In the genomic region with DNA sequence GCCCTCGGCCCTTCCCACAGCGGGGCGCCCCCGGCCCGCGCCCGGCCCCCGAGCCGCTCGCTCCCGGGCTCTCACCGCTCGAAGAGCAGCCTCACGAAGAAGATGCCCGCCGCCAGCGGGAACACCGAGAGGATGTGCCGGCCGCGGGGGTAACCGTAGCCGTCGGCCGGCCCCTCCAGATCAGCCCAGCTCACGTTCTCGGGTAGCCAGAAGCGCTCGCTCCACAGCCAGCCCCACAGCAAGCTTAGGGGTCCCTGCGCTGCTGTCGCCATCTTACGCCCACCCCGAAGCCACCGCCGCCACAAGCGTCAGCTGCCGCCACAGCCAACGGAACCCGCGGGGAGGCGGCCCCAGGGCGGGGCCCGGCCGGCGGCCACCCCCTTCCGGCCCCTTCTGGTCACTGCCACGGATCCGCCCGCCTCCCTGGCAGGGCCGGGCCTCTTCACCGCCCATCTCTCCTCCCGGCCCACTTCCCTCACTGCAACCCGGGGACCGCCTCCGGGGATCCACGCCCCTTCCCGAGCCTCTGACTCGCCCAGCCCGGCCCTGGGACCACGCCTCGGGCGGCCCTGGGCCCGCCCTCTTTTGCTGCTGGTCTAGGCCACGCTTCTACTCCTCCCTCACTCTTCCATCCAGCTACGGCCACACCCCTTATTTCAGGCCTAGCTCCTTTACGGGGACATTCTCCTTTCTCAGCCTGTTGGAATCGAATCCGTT, we compare ENCODE assay signal across 1 cellular context.
TF ChIP-seq lines count a peak whose summit lies in the region.

A gene with protein sequence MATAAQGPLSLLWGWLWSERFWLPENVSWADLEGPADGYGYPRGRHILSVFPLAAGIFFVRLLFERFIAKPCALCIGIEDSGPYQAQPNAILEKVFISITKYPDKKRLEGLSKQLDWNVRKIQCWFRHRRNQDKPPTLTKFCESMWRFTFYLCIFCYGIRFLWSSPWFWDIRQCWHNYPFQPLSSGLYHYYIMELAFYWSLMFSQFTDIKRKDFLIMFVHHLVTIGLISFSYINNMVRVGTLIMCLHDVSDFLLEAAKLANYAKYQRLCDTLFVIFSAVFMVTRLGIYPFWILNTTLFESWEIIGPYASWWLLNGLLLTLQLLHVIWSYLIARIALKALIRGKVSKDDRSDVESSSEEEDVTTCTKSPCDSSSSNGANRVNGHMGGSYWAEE (minus strand): TSS at position 344 of the 717 bp plus-strand sequence. CDS start 72 bp downstream, at position 272.

TF ChIP-seq in H1, 55 proteins besides CTCF, POLR2A, EP300 and RAD21:
- no peak for TF ChIP-seq SP4 (IDR thresholded peaks at IDR 0.05; ENCODE audit: low read length)
- no peak for TF ChIP-seq KDM5A (IDR thresholded peaks at IDR 0.05; ENCODE audit: low read length)
- no peak for TF ChIP-seq MAFK (IDR thresholded peaks at IDR 0.05; ENCODE audit: low read depth, low read length)
- TF ChIP-seq TCF12 (IDR thresholded peaks at IDR 0.05; ENCODE audit: low read depth, low read length): no peak
- no peak for TF ChIP-seq TEAD4 (IDR thresholded peaks at IDR 0.05; ENCODE audit: low read depth, low read length)
- no peak for TF ChIP-seq CHD7 (IDR thresholded peaks at IDR 0.05; ENCODE audit: insufficient replicate concordance, low read length)
- peak; percentile 79 for TF ChIP-seq YY1 (IDR thresholded peaks at IDR 0.05; ENCODE audit: low read depth, low read length)
- TF ChIP-seq ASH2L (IDR thresholded peaks at IDR 0.05; ENCODE audit: low read length): peak; percentile 93
- TF ChIP-seq SIRT6 (IDR thresholded peaks at IDR 0.05; ENCODE audit: low read length): no peak
- no peak for TF ChIP-seq BRCA1 (IDR thresholded peaks at IDR 0.05; ENCODE audit: low read depth, low read length)
- TF ChIP-seq RBBP5 (IDR thresholded peaks at IDR 0.05; ENCODE audit: borderline replicate concordance, low read depth, low read length): peak; percentile 68; the same call in 1 of the 2 replicates
- peak; percentile 37; the same call in 1 of the 2 replicates for TF ChIP-seq RFX5 (IDR thresholded peaks at IDR 0.05; ENCODE audit: borderline replicate concordance, low read depth, low read length)
- TF ChIP-seq GABPA (IDR thresholded peaks at IDR 0.05; ENCODE audit: borderline replicate concordance, insufficient read depth, low read length): no peak
- TF ChIP-seq BACH1 (IDR thresholded peaks at IDR 0.05; ENCODE audit: low read length): peak; percentile 8; the same call in 1 of the 2 replicates
- peak; percentile 69 for TF ChIP-seq TAF1 (IDR thresholded peaks at IDR 0.05; ENCODE audit: low read depth, low read length)
- peak; percentile 53 for TF ChIP-seq SP1 (IDR thresholded peaks at IDR 0.05; ENCODE audit: low read depth, low read length)
- TF ChIP-seq EZH2 (IDR thresholded peaks at IDR 0.05; ENCODE audit: low read depth, low read length, severe bottlenecking): no peak
- peak; percentile 85 for TF ChIP-seq POLR2AphosphoS5 (IDR thresholded peaks at IDR 0.05; ENCODE audit: low read depth, low read length)
- TF ChIP-seq KDM4A (IDR thresholded peaks at IDR 0.05; ENCODE audit: low read depth, low read length, severe bottlenecking): no peak
- TF ChIP-seq CHD2 (IDR thresholded peaks at IDR 0.05; ENCODE audit: low read length): 0 out of 2 replicates have a peak, but pooled peaks have one; percentile 17
- no peak for TF ChIP-seq RNF2 (IDR thresholded peaks at IDR 0.05; ENCODE audit: borderline replicate concordance, low read depth, low read length, missing control alignments, poor library complexity, severe bottlenecking)
- TF ChIP-seq, protein P1, sequence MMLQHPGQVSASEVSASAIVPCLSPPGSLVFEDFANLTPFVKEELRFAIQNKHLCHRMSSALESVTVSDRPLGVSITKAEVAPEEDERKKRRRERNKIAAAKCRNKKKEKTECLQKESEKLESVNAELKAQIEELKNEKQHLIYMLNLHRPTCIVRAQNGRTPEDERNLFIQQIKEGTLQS (IDR thresholded peaks at IDR 0.05; ENCODE audit: insufficient read depth, low read depth, low read length): no peak
- TF ChIP-seq ZNF274 (IDR thresholded peaks at IDR 0.05; ENCODE audit: borderline replicate concordance, extremely low read depth, low read length): no peak
- TF ChIP-seq PHF8 (conservative IDR thresholded peaks at IDR 0.05; ENCODE audit: low read depth, low read length): peak; percentile 97
- TF ChIP-seq SIN3A (conservative IDR thresholded peaks at IDR 0.05 in 1 of 2, IDR thresholded peaks at IDR 0.05 in 1 of 2; ENCODE audit: low read depth in 1 of 2, low read length in 2 of 2): peak in 1 of 2 experiments; percentile 45; a peak in 2 of 4 replicates
- TF ChIP-seq TBP (IDR thresholded peaks at IDR 0.05; ENCODE audit: low read depth, low read length): peak; percentile 79; the same call in 1 of the 2 replicates
- no peak for TF ChIP-seq JUN (IDR thresholded peaks at IDR 0.05; ENCODE audit: low read depth, low read length)
- TF ChIP-seq, protein P2, sequence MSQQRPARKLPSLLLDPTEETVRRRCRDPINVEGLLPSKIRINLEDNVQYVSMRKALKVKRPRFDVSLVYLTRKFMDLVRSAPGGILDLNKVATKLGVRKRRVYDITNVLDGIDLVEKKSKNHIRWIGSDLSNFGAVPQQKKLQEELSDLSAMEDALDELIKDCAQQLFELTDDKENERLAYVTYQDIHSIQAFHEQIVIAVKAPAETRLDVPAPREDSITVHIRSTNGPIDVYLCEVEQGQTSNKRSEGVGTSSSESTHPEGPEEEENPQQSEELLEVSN (IDR thresholded peaks at IDR 0.05): no peak
- TF ChIP-seq CREB1 (IDR thresholded peaks at IDR 0.05): no peak
- no peak for TF ChIP-seq GTF2F1 (IDR thresholded peaks at IDR 0.05; ENCODE audit: borderline replicate concordance, low read depth, low read length)
- 0 out of 2 replicates have a peak, but pooled peaks have one; percentile 7 for TF ChIP-seq JUND (IDR thresholded peaks at IDR 0.05; ENCODE audit: low read length)
- TF ChIP-seq ATF2 (IDR thresholded peaks at IDR 0.05; ENCODE audit: low read length): no peak; the same call in 1 of the 2 replicates
